In genomic region chr14:98582276-98582675, GRCh38 we compare ENCODE assay signal across 17 cellular contexts.
DNase-seq lines count a peak whose midpoint lies in the region; ATAC-seq and TF ChIP-seq lines count a peak whose summit lies in the region.
"Had no signal": no experiment of that assay in that cellular context is flagged by ENCODE, and none has a peak within 500 bp of the region (broad histone marks: within the 10 kb centered on the region; RNA-seq: fewer than 3 reads in every experiment).

No MANE protein-coding gene starts in this region.

- H3K4me1 ChIP-seq in lung (ENCODE audit: control insufficient read depth in 2 of 2, insufficient read depth in 2 of 2, low read length in 2 of 2) (no peaks in the 10 kb centered on the region), MM.1S (ENCODE audit: low read length) (no peaks in the 10 kb centered on the region)
- H3K4me1 ChIP-seq: A549 had no signal

- H3K4me2 ChIP-seq in MM.1S (ENCODE audit: low read depth, low read length) = no peak overlapping the region
- H3K4me2 ChIP-seq: A549 had no signal

- no peaks in the 10 kb centered on the region for H3K36me3 ChIP-seq in lung (ENCODE audit: control insufficient read depth in 2 of 2, insufficient read depth in 2 of 2, low read length in 2 of 2)
- H3K36me3 ChIP-seq in MM.1S (replicated peaks; ENCODE audit: insufficient read depth, low read length) = no peaks in the 10 kb centered on the region

- H3K27ac ChIP-seq in lung (ENCODE audit: low read depth in 1 of 2, low read length in 1 of 2) = no peak overlapping the region
- H3K27ac ChIP-seq in MM.1S (ENCODE audit: low read length) = no peak overlapping the region
- H3K27ac ChIP-seq: 22Rv1, A549, C4-2B had no signal

- ATAC-seq in lung (ENCODE audit: insufficient read depth, low FRiP score) (no peak), GM18498 (IDR thresholded peaks at IDR 0.05; ENCODE audit: unreplicated experiment) (no peak)
- ATAC-seq: A549, GM12878 had no signal

- no peak overlapping the region for H3K9ac ChIP-seq in MM.1S (ENCODE audit: low read length)

- WGBS in lung, 2 donors = 59 to 72% methylated on average over 7 of the region's 7 CpGs

- H3K9me3 ChIP-seq in lung (ENCODE audit: control insufficient read depth in 2 of 2, insufficient read depth in 1 of 2, low read length in 1 of 2) = no peaks in the 10 kb centered on the region
- H3K9me3 ChIP-seq in MM.1S (replicated peaks; ENCODE audit: insufficient read depth, low read length) = no peaks in the 10 kb centered on the region
- H3K9me3 ChIP-seq: A549 had no signal

- H3K4me3 ChIP-seq in lung (no peak overlapping the region), MM.1S (ENCODE audit: low read length) (no peak overlapping the region)
- H3K4me3 ChIP-seq: A549, GM12878 had no signal

- no peaks in the 10 kb centered on the region for H4K20me1 ChIP-seq in MM.1S (ENCODE audit: insufficient read depth, low read length)

- no peaks in the 10 kb centered on the region for H3K9me2 ChIP-seq in MM.1S (replicated peaks; ENCODE audit: insufficient read depth, low read length)

- no peaks in the 10 kb centered on the region for H3K27me3 ChIP-seq in lung (ENCODE audit: control insufficient read depth, insufficient read depth)
- no peaks in the 10 kb centered on the region for H3K27me3 ChIP-seq in MM.1S (replicated peaks; ENCODE audit: insufficient read depth, low read length)

- no peak overlapping the region for H2AFZ ChIP-seq in MM.1S (ENCODE audit: low read length)

- peak; percentile 8 for DNase-seq in NCI-H345 (lab: John Stamatoyannopoulos, UW)
- no peak for DNase-seq in NCI-H345 treated with DMSO at 0.1 percent for 48 hours (lab: John Stamatoyannopoulos, UW; ENCODE audit: unreplicated experiment)
- peak; percentile 73 for DNase-seq in NCI-H82 (lab: John Stamatoyannopoulos, UW)
- DNase-seq in lung (ENCODE audit: low spot score) = peak; percentile 22
- DNase-seq in NCI-H146 (lab: John Stamatoyannopoulos, UW) = no peak
- no peak for DNase-seq in MM.1S
- DNase-seq: AML-193; CD4-positive, alpha-beta T cell; DMS153; DND-41; EL; H9 had no signal

- no peaks in the 10 kb centered on the region for H3F3A ChIP-seq in MM.1S (ENCODE audit: insufficient read depth, low read length)

- TF ChIP-seq CTCF in lung (IDR thresholded peaks at IDR 0.05; ENCODE audit: control extremely low read depth, extremely low read depth) (no peak), MM.1S (IDR thresholded peaks at IDR 0.05; ENCODE audit: low read length) (no peak)

- no peaks in the 10 kb centered on the region for H3K79me2 ChIP-seq in MM.1S (ENCODE audit: low read length)

Comparison
In these comparisons a context has a peak if more than half of its experiments do, and no peak if none do; other contexts are left out.
1. DNase-seq: peak in NCI-H345 (single experiment), NCI-H82 (single experiment) and lung (single experiment); none in NCI-H345 treated with DMSO at 0.1 percent for 48 hours (single experiment), NCI-H146 (single experiment) and MM.1S (single experiment).